Comparison of ENCODE assay signal across 20 cellular contexts in genomic region chr5:126718246-126718868, GRCh38. TPM values are rescaled to one million over a fixed set of nuclear protein-coding genes. Genes with fewer than 3 reads are reported as not detected.
DNase-seq lines count a peak whose midpoint lies in the region; ATAC-seq, FAIRE-seq and TF ChIP-seq lines count a peak whose summit lies in the region.
"Had no signal": no experiment of that assay in that cellular context is flagged by ENCODE, and none has a peak within 500 bp of the region (broad histone marks: within the 10 kb centered on the region; RNA-seq: fewer than 3 reads in every experiment).

No MANE protein-coding gene starts in this region.

- no peak for TF ChIP-seq RAD21 in H1 (IDR thresholded peaks at IDR 0.05 in 1 of 2, conservative IDR thresholded peaks at IDR 0.05 in 1 of 2; ENCODE audit: low read depth in 2 of 2, low read length in 2 of 2)

- ATAC-seq in Right ventricle myocardium superior (ENCODE audit: poor library complexity), result no peak
- ATAC-seq in HG03095 (IDR thresholded peaks at IDR 0.05; ENCODE audit: unreplicated experiment), result no peak
- ATAC-seq: activated CD4-positive, alpha-beta T cell treated with anti-CD3 and anti-CD28 coated beads for 36 hours; sciatic nerve had no signal

- TF ChIP-seq CTCF in cardiac muscle cell (IDR thresholded peaks at IDR 0.05; ENCODE audit: low read depth, low read length) (no peak), H1 (IDR thresholded peaks at IDR 0.05; ENCODE audit: control extremely low read depth in 1 of 3, insufficient read depth in 1 of 3, low read depth in 1 of 3, low read length in 3 of 3) (no peak)

- H2AK5ac ChIP-seq in H1 (ENCODE audit: low read depth, low read length), result no peak overlapping the region
- H2AK5ac ChIP-seq in mesendoderm (ENCODE audit: low read length), result no peak overlapping the region

- H3K79me1 ChIP-seq in H1 (ENCODE audit: low read depth, low read length) (no peaks in the 10 kb centered on the region), mesendoderm (ENCODE audit: low read length) (no peaks in the 10 kb centered on the region)

- no peak overlapping the region for H4K91ac ChIP-seq in H1 (replicated peaks; ENCODE audit: insufficient read length, low read length)

- POLR2A ChIA-PET in H1 (lab: Charles Lee; ENCODE audit: partially characterized antibody), result interaction anchor here (0.8 to 1.3 kb wide), 5 partner anchors 9 to 60 kb away, joined by 3 to 5 read pairs (median 3); no protein-coding TSS in a partner anchor

- H3K79me2 ChIP-seq in H1 (ENCODE audit: control insufficient read depth in 1 of 2, insufficient read depth in 2 of 2, low read length in 2 of 2), result no peaks in the 10 kb centered on the region
- no peaks in the 10 kb centered on the region for H3K79me2 ChIP-seq in mesendoderm (ENCODE audit: control insufficient read depth, insufficient read depth, low read length)

- H4K8ac ChIP-seq in H1 (ENCODE audit: extremely low read depth, insufficient read depth, low read length) (peak overlapping the region; percentile 59; the same call in 1 of the 2 replicates), mesendoderm (ENCODE audit: low read depth, low read length) (no peak overlapping the region)

- H3K4ac ChIP-seq in H1 (replicated peaks; ENCODE audit: insufficient read length, low read depth, low read length) (no peak overlapping the region), mesendoderm (ENCODE audit: low read depth, low read length) (no peak overlapping the region)

- H3K18ac ChIP-seq in H1 (ENCODE audit: extremely low read depth, low read length) (peak overlapping the region; percentile 43), mesendoderm (ENCODE audit: low read length) (peak overlapping the region; percentile 72)

- no peak for FAIRE-seq in H1 (lab: Jason Lieb, UNC)
- FAIRE-seq: H54 had no signal

- H3K9ac ChIP-seq in H1 (replicated peaks in 1 of 4; ENCODE audit: extremely low read depth in 1 of 4, low read depth in 3 of 4, low read length in 3 of 4) (no peak overlapping the region; a peak in 1 of 7 replicates), mesendoderm (ENCODE audit: low read length) (peak overlapping the region; percentile 44)

- TF ChIP-seq EP300 in H1 (IDR thresholded peaks at IDR 0.05; ENCODE audit: borderline replicate concordance in 1 of 2, low read depth in 2 of 2, low read length in 2 of 2), result no peak

- peak overlapping the region; percentile 20; the same call in 1 of the 2 replicates for H2BK12ac ChIP-seq in H1 (ENCODE audit: low read depth, low read length)

- CTCF ChIA-PET in H1 (lab: Charles Lee; ENCODE audit: partially characterized antibody), result interaction anchor here (1.0 to 1.3 kb wide), 3 partner anchors 29 to 62 kb away, joined by 3 to 8 read pairs (median 4); no protein-coding TSS in a partner anchor

- no peaks in the 10 kb centered on the region for H4K20me1 ChIP-seq in H1 (replicated peaks in 1 of 2; ENCODE audit: control insufficient read depth in 1 of 2, insufficient read depth in 2 of 2, low read length in 2 of 2)

- H3K4me2 ChIP-seq in H1 (ENCODE audit: insufficient read depth in 1 of 2, low read depth in 2 of 2, low read length in 2 of 2) (peak overlapping the region; percentile 34 to 37; a peak in 1 of 4 replicates), mesendoderm (ENCODE audit: low read length) (no peak overlapping the region)

- H3K23ac ChIP-seq in H1 (ENCODE audit: insufficient read length) (no peak overlapping the region), mesendoderm (ENCODE audit: low read length) (no peak overlapping the region)

- H3K9me3 ChIP-seq in cardiac muscle cell (ENCODE audit: low read depth), result no peaks in the 10 kb centered on the region
- no peaks in the 10 kb centered on the region for H3K9me3 ChIP-seq in H1 (ENCODE audit: insufficient read depth in 2 of 2, low read depth in 1 of 2, low read length in 1 of 2)
- H3K9me3 ChIP-seq: stomach had no signal

- H3K27ac ChIP-seq in cardiac muscle cell (peak overlapping the region; percentile 67), H1 (ENCODE audit: low read depth, low read length) (no peak overlapping the region), mesendoderm (ENCODE audit: low read depth, low read length) (peak overlapping the region; percentile 62)
- H3K27ac ChIP-seq: stomach had no signal

- intact Hi-C loops in Right ventricle myocardium superior (cut with DNase I), result no loop called here

- H3K14ac ChIP-seq in H1 (ENCODE audit: insufficient read length), result no peak overlapping the region

- H3K56ac ChIP-seq in H1 (replicated peaks; ENCODE audit: insufficient read length, low read depth, low read length) (no peak overlapping the region), mesendoderm (ENCODE audit: low read length) (peak overlapping the region; percentile 84)

- peaks cover 4% of the 10 kb centered on the region for H3K4me1 ChIP-seq in cardiac muscle cell (ENCODE audit: low read depth)
- peaks cover 0 to 6% (median 2%) of the 10 kb centered on the region in 4 experiments; a peak in 3 of 7 replicates for H3K4me1 ChIP-seq in H1 (replicated peaks in 1 of 4; ENCODE audit: control insufficient read depth in 3 of 4, insufficient read depth in 4 of 4, low read length in 3 of 4)
- peaks cover 2% of the 10 kb centered on the region for H3K4me1 ChIP-seq in mesendoderm (ENCODE audit: control insufficient read depth, low read depth, low read length)
- H3K4me1 ChIP-seq: stomach had no signal

- peak overlapping the region; percentile 96 for H2AFZ ChIP-seq in H1 (ENCODE audit: low read length)

- peak overlapping the region; percentile 13; the same call in 1 of the 2 replicates for H2BK20ac ChIP-seq in H1 (ENCODE audit: low read length)

- H2BK120ac ChIP-seq in H1 (replicated peaks; ENCODE audit: low read depth, low read length), result peak overlapping the region; percentile 24
- H2BK120ac ChIP-seq in mesendoderm (ENCODE audit: low read depth, low read length), result peak overlapping the region; percentile 5

- 50% methylated on average over 10 of the region's 10 CpGs; no CpG with 5 or more reads in 1 of the 2 experiments for WGBS in H1 (ENCODE audit: extremely low coverage in 1 of 2, insufficient coverage in 1 of 2, insufficient read length in 1 of 2, insufficient replicate concordance in 2 of 2, low coverage in 1 of 2, low lambda C conversion rate in 2 of 2, missing lambda C conversion rate in 1 of 2), 2 experiments
- WGBS in mesendoderm (ENCODE audit: extremely low coverage, insufficient coverage, low lambda C conversion rate), result no CpG with 5 or more reads among the region's 10 CpGs

- H3K36me3 ChIP-seq in cardiac muscle cell (no peaks in the 10 kb centered on the region), H1 (ENCODE audit: control insufficient read depth in 2 of 4, insufficient read depth in 4 of 4, low read length in 3 of 4) (no peaks in the 10 kb centered on the region), mesendoderm (ENCODE audit: control insufficient read depth, insufficient read depth, low read length) (no peaks in the 10 kb centered on the region)
- H3K36me3 ChIP-seq: stomach had no signal

- H3K27me3 ChIP-seq in cardiac muscle cell (no peaks in the 10 kb centered on the region), H1 (replicated peaks in 1 of 4; ENCODE audit: control insufficient read depth in 3 of 4, extremely low read depth in 1 of 4, insufficient read depth in 3 of 4, low read length in 3 of 4) (no peaks in the 10 kb centered on the region), mesendoderm (ENCODE audit: insufficient read depth, low read length, poor library complexity) (no peaks in the 10 kb centered on the region)
- H3K27me3 ChIP-seq: stomach had no signal

- H4K5ac ChIP-seq in H1 (ENCODE audit: insufficient read length, low read depth, low read length) (no peak overlapping the region), mesendoderm (ENCODE audit: low read length) (no peak overlapping the region)

- no peak for TF ChIP-seq POLR2A in H1 (IDR thresholded peaks at IDR 0.05; ENCODE audit: control extremely low read depth in 1 of 2, low read depth in 2 of 2, low read length in 2 of 2)

- DNase-seq in cardiac muscle cell (ENCODE audit: low read depth in 1 of 2, low spot score in 1 of 2) (peak; percentile 6 to 74), Right ventricle myocardium superior (no peak), H1 (ENCODE audit: low read depth in 1 of 2, low spot score in 2 of 2) (peak; percentile 3 to 61), mesendoderm (peak; percentile 99), HT-29 (ENCODE audit: low spot score) (no peak), NCI-H226 (no peak)
- no peak for DNase-seq in activated T-cell treated with anti-CD3 and anti-CD28 coated beads, Interleukin-2, amount 50 U/mL, for 1 hour
- DNase-seq: activated CD4-positive, alpha-beta T cell treated with anti-CD3 and anti-CD28 coated beads for 36 hours; activated naive CD4-positive, alpha-beta T cell; anterior cingulate cortex; CD4-positive, CD25-positive, alpha-beta regulatory T cell; NCI-H1694; NCI-H446; SHP77 treated with DMSO at 0.1 percent for 48 hours; stomach; T-helper 9 cell had no signal

- H2BK5ac ChIP-seq in H1 (ENCODE audit: low read depth, low read length) (peak overlapping the region; percentile 60; the same call in 1 of the 2 replicates), mesendoderm (ENCODE audit: low read length) (peak overlapping the region; percentile 77)

- H2BK15ac ChIP-seq in H1 (ENCODE audit: low read length) (no peak overlapping the region), mesendoderm (replicated peaks; ENCODE audit: low read depth) (no peak overlapping the region)

- H3K4me3 ChIP-seq in cardiac muscle cell (no peak overlapping the region), H1 (ENCODE audit: extremely low read depth in 1 of 4, insufficient read depth in 2 of 4, low read depth in 3 of 4, low read length in 4 of 4) (no peak overlapping the region), mesendoderm (ENCODE audit: low read length) (no peak overlapping the region)
- H3K4me3 ChIP-seq: lung, stomach had no signal

- no peaks in the 10 kb centered on the region for H3K23me2 ChIP-seq in H1 (ENCODE audit: low read depth, low read length)

TF ChIP-seq in H1, 55 proteins besides CTCF, POLR2A, EP300 and RAD21 (continues in another document):
- TF ChIP-seq MAX (IDR thresholded peaks at IDR 0.05), result no peak

RNA-seq across cellular contexts. Expression of gene LMNB1, which starts 58.6 kb away (rescaled TPM):
- total RNA-seq in cardiac muscle cell, result 115 and 186 TPM in 2 replicates
- polyA plus RNA-seq in cardiac muscle cell, result 17.9 and 20.7 TPM in 2 replicates
- 2.6 TPM for total RNA-seq in Right ventricle myocardium superior
- total RNA-seq in H1 (2021; fragmentation: NEBNext Ultra II Directional; extraction: Animal tissue kit (Norgen Biotek cat#: 25700)), result 225 and 229 TPM in 2 replicates
- polyA plus RNA-seq in H1 (2011; rRNA removed), result 73.5 and 123 TPM in 2 replicates
- polyA plus RNA-seq in H1 (2011; cell fraction: cytosol; rRNA removed), result 88.9 TPM
- polyA plus RNA-seq in H1 (2011; cell fraction: nucleus; rRNA removed), result 104 TPM
- polyA plus RNA-seq in H1 (2012, experiment 1 of 2), result 153 to 239 TPM (median 158 TPM) in 4 replicates
- 38.7 TPM for polyA plus RNA-seq in H1 (2012, experiment 2 of 2)
- polyA plus RNA-seq in H1 (2013, experiment 1 of 2), result 90.6 TPM
- 87.9 TPM for polyA plus RNA-seq in H1 (2013, experiment 2 of 2)
- 40.1 and 54.4 TPM in 2 replicates for polyA minus RNA-seq in H1 (2011; rRNA and poly(A)+ RNA removed)
- 69.3 TPM for polyA minus RNA-seq in H1 (2011; cell fraction: cytosol; rRNA and poly(A)+ RNA removed)
- polyA minus RNA-seq in H1 (2011; cell fraction: nucleus; rRNA and poly(A)+ RNA removed), result 75.1 TPM
- 281 TPM for polyA plus RNA-seq in mesendoderm (2013, experiment 1 of 2)
- polyA plus RNA-seq in mesendoderm (2013, experiment 2 of 2), result 274 TPM
- total RNA-seq in HT-29 (2014; rRNA removed; shearing (Covaris generic)), result 197 and 222 TPM in 2 replicates

Comparison
In these comparisons a context has a peak if more than half of its experiments do, and no peak if none do; other contexts are left out.
1. DNase-seq: peak in cardiac muscle cell (2 of 2), H1 (2 of 2) and mesendoderm (single experiment); none in Right ventricle myocardium superior (single experiment), HT-29 (single experiment), activated T-cell treated with anti-CD3 and anti-CD28 coated beads, Interleukin-2, amount 50 U/mL, for 1 hour (single experiment) and NCI-H226 (single experiment).
2. RNA of gene LMNB1, which starts 58.6 kb away (total RNA-seq): 225 to 229 TPM in H1, 197 to 222 TPM in HT-29 and 115 to 186 TPM in cardiac muscle cell; 2.6 TPM in Right ventricle myocardium superior (single experiment); every median in the first group is over 10 times any median in the second.